ENCODE assay signal across 10 cellular contexts in the genomic region with DNA sequence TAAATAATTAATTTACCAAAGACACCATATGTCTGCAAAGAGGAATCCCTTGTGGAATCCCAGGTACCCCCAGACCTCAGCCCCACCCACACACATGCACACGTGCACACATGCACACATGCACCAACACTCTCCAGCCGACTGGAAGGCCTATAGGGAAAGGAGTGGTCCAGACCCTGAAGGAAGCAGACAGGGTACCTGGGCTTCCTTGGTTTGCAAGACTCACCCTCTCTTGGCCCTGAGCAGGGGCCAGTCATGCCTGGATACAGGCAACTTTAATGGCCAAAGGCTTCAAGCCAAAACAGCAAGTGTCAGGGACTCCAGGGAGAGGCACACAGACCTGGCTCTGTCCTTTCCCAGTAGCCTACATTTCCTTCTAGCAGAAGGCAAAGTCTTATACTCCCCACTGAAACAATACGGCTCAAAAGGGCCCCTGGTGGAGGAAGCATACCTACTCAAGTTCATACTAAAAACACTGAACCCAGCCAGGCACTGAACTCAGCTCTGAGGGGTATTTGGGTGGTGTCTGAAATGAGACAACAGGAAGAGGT. TPM values are rescaled to one million over a fixed set of nuclear protein-coding genes. Genes with fewer than 3 reads are reported as not detected.
A peak's percentile ranks its signal among the peaks of the same experiment; 100 is the strongest.
DNase-seq lines count a peak whose midpoint lies in the region; ATAC-seq, FAIRE-seq and TF ChIP-seq lines count a peak whose summit lies in the region.
"Had no signal": no experiment of that assay in that cellular context is flagged by ENCODE, and none has a peak within 500 bp of the region (broad histone marks: within the 10 kb centered on the region; RNA-seq: fewer than 3 reads in every experiment).

No MANE protein-coding gene starts in this region.

- peaks cover 64% of the 10 kb centered on the region for H3K36me3 ChIP-seq in suprapubic skin

- ATAC-seq in A549 (peak; percentile 31 to 48), GM18870 (IDR thresholded peaks at IDR 0.05; ENCODE audit: unreplicated experiment) (peak; percentile 7), HG02938 (IDR thresholded peaks at IDR 0.05; ENCODE audit: unreplicated experiment) (peak; percentile 40)

- H3K9me3 ChIP-seq in A549: no peaks in the 10 kb centered on the region
- no peaks in the 10 kb centered on the region for H3K9me3 ChIP-seq in suprapubic skin

- peak overlapping the region; percentile 19 for H3K27ac Mint-ChIP-seq in activated T-helper 1 cell treated with anti-CD3 and anti-CD28 coated beads, Interleukin-12 subunit alpha, Interleukin-12 subunit beta, Interleukin-2, Interleukin-4 antibody, amounts not matched to agents 30 ng/mL and 10 ng/mL and 1 ng/mL, durations not matched to agents 14 hours and 24 hours and 36 hours
- H3K27ac Mint-ChIP-seq: stimulated activated naive B cell treated with anti-CD40 and anti-IgM and Interleukin-4, amounts not matched to agents 10 μg/mL and 1 μg/mL and 100 μg/mL, for 72 hours had no signal

- H3K4me3 Mint-ChIP-seq in activated T-helper 1 cell treated with anti-CD3 and anti-CD28 coated beads, Interleukin-12 subunit alpha, Interleukin-12 subunit beta, Interleukin-2, Interleukin-4 antibody, amounts not matched to agents 30 ng/mL and 10 ng/mL and 1 ng/mL, durations not matched to agents 14 hours and 24 hours and 36 hours: no peak overlapping the region
- H3K4me3 Mint-ChIP-seq: stimulated activated naive B cell treated with anti-CD40 and anti-IgM and Interleukin-4, amounts not matched to agents 10 μg/mL and 1 μg/mL and 100 μg/mL, for 72 hours had no signal

- H3K36me3 Mint-ChIP-seq in activated T-helper 1 cell treated with anti-CD3 and anti-CD28 coated beads, Interleukin-12 subunit alpha, Interleukin-12 subunit beta, Interleukin-2, Interleukin-4 antibody, amounts not matched to agents 30 ng/mL and 10 ng/mL and 1 ng/mL, durations not matched to agents 14 hours and 24 hours and 36 hours (ENCODE audit: low read depth): no peaks in the 10 kb centered on the region
- H3K36me3 Mint-ChIP-seq: stimulated activated naive B cell treated with anti-CD40 and anti-IgM and Interleukin-4, amounts not matched to agents 10 μg/mL and 1 μg/mL and 100 μg/mL, for 72 hours had no signal

- H3K4me1 ChIP-seq in A549 (peaks cover 33% of the 10 kb centered on the region), suprapubic skin (peaks cover 33% of the 10 kb centered on the region)

- H3K4me3 ChIP-seq in A549 (no peak overlapping the region), suprapubic skin (no peak overlapping the region)

- intact Hi-C loops in activated T-helper 1 cell treated with anti-CD3 and anti-CD28 coated beads, Interleukin-12 subunit alpha, Interleukin-12 subunit beta, Interleukin-2, Interleukin-4 antibody, amounts not matched to agents 30 ng/mL and 10 ng/mL and 1 ng/mL, durations not matched to agents 14 hours and 24 hours and 36 hours (cut with micrococcal nuclease): loop anchor here (1.0 to 2.0 kb wide), 6 partner anchors 9 to 273 kb away; partner anchors contain the start of genes ABHD2 and MFGE8

- no peak for TF ChIP-seq EP300 in A549 (IDR thresholded peaks at IDR 0.05)
- no peak for TF ChIP-seq EP300 in suprapubic skin (IDR thresholded peaks at IDR 0.05)

- no peaks in the 10 kb centered on the region for H3K9me3 Mint-ChIP-seq in activated T-helper 1 cell treated with anti-CD3 and anti-CD28 coated beads, Interleukin-12 subunit alpha, Interleukin-12 subunit beta, Interleukin-2, Interleukin-4 antibody, amounts not matched to agents 30 ng/mL and 10 ng/mL and 1 ng/mL, durations not matched to agents 14 hours and 24 hours and 36 hours
- H3K9me3 Mint-ChIP-seq: stimulated activated naive B cell treated with anti-CD40 and anti-IgM and Interleukin-4, amounts not matched to agents 10 μg/mL and 1 μg/mL and 100 μg/mL, for 72 hours had no signal

- WGBS in A549 (ENCODE audit: missing lambda C conversion rate): 83% methylated on average over 3 of the region's 3 CpGs
- WGBS in suprapubic skin: 41% methylated on average over 3 of the region's 3 CpGs

- H3K27me3 Mint-ChIP-seq in activated T-helper 1 cell treated with anti-CD3 and anti-CD28 coated beads, Interleukin-12 subunit alpha, Interleukin-12 subunit beta, Interleukin-2, Interleukin-4 antibody, amounts not matched to agents 30 ng/mL and 10 ng/mL and 1 ng/mL, durations not matched to agents 14 hours and 24 hours and 36 hours (ENCODE audit: insufficient read depth): no peaks in the 10 kb centered on the region
- H3K27me3 Mint-ChIP-seq: stimulated activated naive B cell treated with anti-CD40 and anti-IgM and Interleukin-4, amounts not matched to agents 10 μg/mL and 1 μg/mL and 100 μg/mL, for 72 hours had no signal

- H3K27me3 ChIP-seq in suprapubic skin: no peaks in the 10 kb centered on the region

- CTCF ChIA-PET in A549 (lab: Yijun Ruan, JAX): interaction anchor here (0.5 to 32.8 kb wide), 54 partner anchors 10 to 437 kb away, joined by 3 to 851 read pairs (median 7); partner anchors contain the start of genes HAPLN3 and MFGE8

- TF ChIP-seq POLR2A in A549 (IDR thresholded peaks at IDR 0.05; ENCODE audit: low read length) (no peak), suprapubic skin (IDR thresholded peaks at IDR 0.05) (peak in 1 of 2 donors; percentile 0)

- no peak for TF ChIP-seq RAD21 in A549 (conservative IDR thresholded peaks at IDR 0.05 in 1 of 2, IDR thresholded peaks at IDR 0.05 in 1 of 2)

- no peak for DNase-seq in A549 (ENCODE audit: low read depth in 1 of 2, low spot score in 1 of 2)
- no peak for DNase-seq in activated T-helper 1 cell treated with anti-CD3 and anti-CD28 coated beads, Interleukin-12 subunit alpha, Interleukin-12 subunit beta, Interleukin-2, Interleukin-4 antibody, amounts not matched to agents 30 ng/mL and 10 ng/mL and 1 ng/mL, durations not matched to agents 14 hours and 24 hours and 36 hours (ENCODE audit: low spot score)
- DNase-seq in DMS79 (lab: John Stamatoyannopoulos, UW): no peak
- DNase-seq in suprapubic skin (ENCODE audit: low spot score in 2 of 2): no peak
- DNase-seq in putamen (ENCODE audit: low spot score): no peak
- no peak for DNase-seq in NCI-H82 (lab: John Stamatoyannopoulos, UW)

- H3K27ac ChIP-seq in A549 (peak overlapping the region; percentile 33 to 71; a peak in 3 of 6 replicates), suprapubic skin (no peak overlapping the region)

- TF ChIP-seq CTCF in A549 (IDR thresholded peaks at IDR 0.05) (no peak), suprapubic skin (IDR thresholded peaks at IDR 0.05) (no peak)

- H3K4me1 Mint-ChIP-seq in activated T-helper 1 cell treated with anti-CD3 and anti-CD28 coated beads, Interleukin-12 subunit alpha, Interleukin-12 subunit beta, Interleukin-2, Interleukin-4 antibody, amounts not matched to agents 30 ng/mL and 10 ng/mL and 1 ng/mL, durations not matched to agents 14 hours and 24 hours and 36 hours (ENCODE audit: low read depth): peaks cover 22% of the 10 kb centered on the region

- FAIRE-seq in A549 (lab: Jason Lieb, UNC): no peak
- FAIRE-seq: islet of Langerhans had no signal

- POLR2A ChIA-PET in A549 (lab: Yijun Ruan, JAX): interaction anchor here (0.6 to 2.2 kb wide), 7 partner anchors 9 to 280 kb away, joined by 3 to 16 read pairs (median 5); partner anchors contain the start of genes HAPLN3 and MFGE8

- peak overlapping the region; percentile 52 for H3K4me2 ChIP-seq in A549

TF ChIP-seq in A549, 52 proteins besides CTCF, POLR2A, EP300 and RAD21:
- TF ChIP-seq CBX2 (IDR thresholded peaks at IDR 0.05; ENCODE audit: borderline replicate concordance, low read depth): no peak
- no peak for TF ChIP-seq ZFP36 (IDR thresholded peaks at IDR 0.05; ENCODE audit: borderline replicate concordance, partially characterized antibody)
- TF ChIP-seq EHF (CRISPR knock-in tag; IDR thresholded peaks at IDR 0.05): no peak
- no peak for TF ChIP-seq MYC (IDR thresholded peaks at IDR 0.05; ENCODE audit: borderline replicate concordance, low read length)
- no peak for TF ChIP-seq ZSCAN20 (CRISPR knock-in tag; IDR thresholded peaks at IDR 0.05)
- TF ChIP-seq MAFK (IDR thresholded peaks at IDR 0.05; ENCODE audit: partially characterized antibody): no peak
TF ChIP-seq in A549: peak in this region for 0.

RNA-seq across cellular contexts. Expression of gene MFGE8, which starts 8.8 kb away (rescaled TPM):
- polyA plus RNA-seq in A549 (2011; rRNA removed) (206 and 213 TPM in 2 replicates), A549 (2017; fragmentation: RNase III; extraction: RNeasy Plus Mini Kit Qiagen cat#74134 plus additional on column Dnase treatment) (403 to 506 TPM (median 446 TPM) in 3 replicates)
- polyA plus RNA-seq in A549 (2012; cell fraction: cytosol; rRNA removed): 330 and 384 TPM in 2 replicates
- 1,238 and 1,252 TPM in 2 replicates for polyA plus RNA-seq in A549 (2012; cell fraction: nucleus; rRNA removed)
- 165 and 194 TPM in 2 replicates for polyA minus RNA-seq in A549 (2011; rRNA and poly(A)+ RNA removed)
- 7.9 and 10.6 TPM in 2 replicates for total RNA-seq in activated T-helper 1 cell treated with anti-CD3 and anti-CD28 coated beads, Interleukin-12 subunit alpha, Interleukin-12 subunit beta, Interleukin-2, Interleukin-4 antibody, amounts not matched to agents 30 ng/mL and 10 ng/mL and 1 ng/mL, durations not matched to agents 14 hours and 24 hours and 36 hours
- total RNA-seq in suprapubic skin: 100 to 1,000 TPM; 154 to 211 (median 171) TPM

RNA-seq across cellular contexts. Expression of gene HAPLN3, which starts 9.0 kb away (rescaled TPM):
- 7.5 and 8.5 TPM in 2 replicates for polyA plus RNA-seq in A549 (2011; rRNA removed)
- polyA plus RNA-seq in A549 (2012; cell fraction: cytosol; rRNA removed): 45.3 and 47.5 TPM in 2 replicates
- polyA plus RNA-seq in A549 (2012; cell fraction: nucleus; rRNA removed): 188 and 231 TPM in 2 replicates
- 39.7 to 54.3 TPM (median 45.3 TPM) in 3 replicates for polyA plus RNA-seq in A549 (2017; fragmentation: RNase III; extraction: RNeasy Plus Mini Kit Qiagen cat#74134 plus additional on column Dnase treatment)
- polyA minus RNA-seq in A549 (2011; rRNA and poly(A)+ RNA removed): 5.4 and 5.8 TPM in 2 replicates
- total RNA-seq in activated T-helper 1 cell treated with anti-CD3 and anti-CD28 coated beads, Interleukin-12 subunit alpha, Interleukin-12 subunit beta, Interleukin-2, Interleukin-4 antibody, amounts not matched to agents 30 ng/mL and 10 ng/mL and 1 ng/mL, durations not matched to agents 14 hours and 24 hours and 36 hours: 83.4 and 85.8 TPM in 2 replicates
- 10 to 100 TPM in 1 of 4 donors, 1 to 10 TPM in 3; 4.8 to 14.6 (median 8.9) TPM for total RNA-seq in suprapubic skin

Comparison
In these comparisons a context has a peak if more than half of its experiments do, and no peak if none do; other contexts are left out.
1. RNA of gene MFGE8, which starts 8.8 kb away (total RNA-seq): 154 to 211 TPM in suprapubic skin; 7.9 to 10.6 TPM in activated T-helper 1 cell treated with anti-CD3 and anti-CD28 coated beads, Interleukin-12 subunit alpha, Interleukin-12 subunit beta, Interleukin-2, Interleukin-4 antibody, amounts not matched to agents 30 ng/mL and 10 ng/mL and 1 ng/mL, durations not matched to agents 14 hours and 24 hours and 36 hours; every median in the first group is over 10 times any median in the second.
2. Peak in every context shown above with its lines, with median percentiles within 50 percentile points of each other: ATAC-seq.